Comparison of ENCODE assay signal across 14 cellular contexts in the genomic region with DNA sequence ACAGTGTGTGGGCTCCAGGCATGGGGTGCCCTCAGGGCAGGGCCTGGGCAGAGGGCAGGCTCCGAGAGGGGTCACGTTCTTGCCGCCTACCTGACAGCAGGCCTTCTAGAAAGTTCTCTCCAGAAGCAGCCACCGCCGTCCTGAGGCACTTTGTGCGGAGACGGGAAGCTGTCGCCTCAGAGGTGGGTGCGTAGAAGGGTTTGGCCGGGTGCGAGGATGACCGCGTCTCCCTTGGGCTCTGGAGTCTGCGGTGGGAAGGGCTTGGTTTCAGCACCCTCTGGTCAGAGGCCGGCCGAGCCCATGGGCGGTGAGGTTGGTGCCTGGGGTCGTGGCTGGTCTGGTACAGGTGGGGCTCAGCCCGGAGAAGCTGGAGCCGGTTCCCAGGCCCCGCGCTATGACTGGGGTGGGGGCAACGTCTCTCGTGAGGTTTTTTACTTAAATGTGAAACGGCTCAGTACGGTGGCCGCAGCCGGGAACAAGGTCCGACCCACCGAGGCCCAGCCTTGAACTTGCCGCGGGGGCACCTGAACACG. TPM values are rescaled to one million over a fixed set of nuclear protein-coding genes. Genes with fewer than 3 reads are reported as not detected.
DNase-seq lines count a peak whose midpoint lies in the region; ATAC-seq and TF ChIP-seq lines count a peak whose summit lies in the region.
"Had no signal": no experiment of that assay in that cellular context is flagged by ENCODE, and none has a peak within 500 bp of the region (broad histone marks: within the 10 kb centered on the region; RNA-seq: fewer than 3 reads in every experiment).

No MANE protein-coding gene starts in this region.

- H3K36me3 ChIP-seq in PC-9 (ENCODE audit: low read depth) (no peaks in the 10 kb centered on the region), esophagus (ENCODE audit: control insufficient read depth in 2 of 2, insufficient read depth in 2 of 2, low read length in 1 of 2) (peaks cover 0 to 10% of the 10 kb centered on the region in 2 donors), muscle layer of duodenum (ENCODE audit: control insufficient read depth in 1 of 2, insufficient read depth in 2 of 2, low read length in 2 of 2) (no peaks in the 10 kb centered on the region), upper lobe of left lung (no peaks in the 10 kb centered on the region), esophagus muscularis mucosa (no peaks in the 10 kb centered on the region)
- H3K36me3 ChIP-seq: brain microvascular endothelial cell, left ventricle myocardium inferior had no signal

- H3K27ac ChIP-seq in PC-9 (peak overlapping the region; percentile 84), esophagus (ENCODE audit: low read depth in 2 of 2, low read length in 1 of 2) (peak overlapping the region; percentile 95 to 97), muscle layer of duodenum (ENCODE audit: low read length) (peak overlapping the region; percentile 69), upper lobe of left lung (peak overlapping the region; percentile 48 to 89 (median 76)), esophagus muscularis mucosa (replicated peaks in 1 of 4) (peak overlapping the region in 1 of 4 donors; percentile 34)
- H3K27ac ChIP-seq: brain microvascular endothelial cell, left ventricle myocardium inferior had no signal

- TF ChIP-seq POLR2A in upper lobe of left lung (IDR thresholded peaks at IDR 0.05) (no peak), esophagus muscularis mucosa (IDR thresholded peaks at IDR 0.05; ENCODE audit: low read depth) (no peak)

- no peaks in the 10 kb centered on the region for H3K9me3 ChIP-seq in PC-9 (ENCODE audit: insufficient read depth, low read depth)
- H3K9me3 ChIP-seq in esophagus (ENCODE audit: control insufficient read depth in 2 of 2, insufficient read depth in 1 of 2, low read depth in 1 of 2, low read length in 1 of 2), result no peaks in the 10 kb centered on the region
- no peaks in the 10 kb centered on the region for H3K9me3 ChIP-seq in muscle layer of duodenum (ENCODE audit: control insufficient read depth in 1 of 2, low read length in 2 of 2)
- no peaks in the 10 kb centered on the region for H3K9me3 ChIP-seq in upper lobe of left lung
- no peaks in the 10 kb centered on the region for H3K9me3 ChIP-seq in esophagus muscularis mucosa
- H3K9me3 ChIP-seq: left ventricle myocardium inferior had no signal

- H2AFZ ChIP-seq in PC-9, result peak overlapping the region; percentile 69

- POLR2A ChIA-PET in PC-9 (lab: Charles Lee; ENCODE audit: unreplicated experiment), result interaction anchor here (0.6 to 0.7 kb wide), 2 partner anchors 11 to 21 kb away, joined by 5 to 6 read pairs; no protein-coding TSS in a partner anchor

- H3K27me3 ChIP-seq in PC-9 (ENCODE audit: insufficient read depth, low read depth) (no peaks in the 10 kb centered on the region), esophagus (ENCODE audit: control insufficient read depth in 1 of 2, insufficient read depth in 2 of 2, low read length in 2 of 2) (no peaks in the 10 kb centered on the region), muscle layer of duodenum (ENCODE audit: low read depth, low read length) (peaks cover 4% of the 10 kb centered on the region), upper lobe of left lung (no peaks in the 10 kb centered on the region), esophagus muscularis mucosa (peaks cover 0 to 73% (median 19%) of the 10 kb centered on the region in 4 donors)

- TSS peak; percentile 32 for BruUV-seq in PC-9 (replicated peaks; lab: Mats Ljungman, UMichigan)

- no peak for TF ChIP-seq EP300 in upper lobe of left lung (IDR thresholded peaks at IDR 0.05)
- no peak for TF ChIP-seq EP300 in esophagus muscularis mucosa (IDR thresholded peaks at IDR 0.05)

- peaks cover 23% of the 10 kb centered on the region for H4K20me1 ChIP-seq in PC-9 (ENCODE audit: insufficient read depth)

- WGBS in esophagus, 2 donors, result 37 to 57% methylated on average over 32 to 33 of the region's 33 CpGs
- 81 to 89% methylated on average over 17 to 31 of the region's 33 CpGs for WGBS in upper lobe of left lung, 2 donors
- 92% methylated on average over 26 of the region's 33 CpGs for WGBS in esophagus muscularis mucosa

- TF ChIP-seq CTCF in PC-9 (conservative IDR thresholded peaks at IDR 0.05) (no peak), upper lobe of left lung (IDR thresholded peaks at IDR 0.05) (no peak), esophagus muscularis mucosa (IDR thresholded peaks at IDR 0.05) (no peak)

- peaks cover 29% of the 10 kb centered on the region; the same call in 1 of the 2 replicates for H3F3A ChIP-seq in PC-9 (ENCODE audit: insufficient read depth, low read depth)

- no peaks in the 10 kb centered on the region for H3K9me2 ChIP-seq in PC-9 (ENCODE audit: insufficient read depth)

- peak in 1 of 2 experiments; percentile 37 for DNase-seq in PC-9
- peak in 1 of 2 donors; percentile 83 for DNase-seq in upper lobe of left lung
- no peak for DNase-seq in SKM-1 treated with dmso at 0.1 percent for 144 hours (lab: John Stamatoyannopoulos, UW; ENCODE audit: unreplicated experiment)
- DNase-seq in esophagus muscularis mucosa (ENCODE audit: extremely low spot score), result no peak
- DNase-seq: activated naive CD4-positive, alpha-beta T cell treated with Interleukin-2 at 50 U/mL for 16 hours; brain microvascular endothelial cell; CD4-positive, alpha-beta T cell; left ventricle myocardium inferior; posterior cingulate gyrus had no signal

- H3K4me3 ChIP-seq in PC-9 (peak overlapping the region; percentile 99), esophagus (ENCODE audit: low read depth in 1 of 2, low read length in 2 of 2) (peak overlapping the region; percentile 65 to 84), muscle layer of duodenum (ENCODE audit: low read depth in 1 of 2, low read length in 2 of 2) (peak overlapping the region in 1 of 2 donors; percentile 48), upper lobe of left lung (peak overlapping the region; percentile 1 to 58 (median 51)), esophagus muscularis mucosa (peak overlapping the region in 1 of 4 donors; percentile 27)
- H3K4me3 ChIP-seq: left ventricle myocardium inferior had no signal

- peak in 1 of 2 donors; percentile 32 for ATAC-seq in upper lobe of left lung (ENCODE audit: low FRiP score in 2 of 2)
- no peak for ATAC-seq in GM21526 (IDR thresholded peaks at IDR 0.05; ENCODE audit: low FRiP score, unreplicated experiment)

- intact Hi-C loops in PC-9 (cut with micrococcal nuclease; ENCODE audit: unreplicated experiment), result loop anchor here (1.0 to 5.0 kb wide), 4 partner anchors 39 to 139 kb away; a partner anchor contains a TSS
- intact Hi-C loops in esophagus muscularis mucosa (cut with DNase I), result no loop called here

- H3K4me1 ChIP-seq in PC-9 (replicated peaks; ENCODE audit: insufficient read depth), result peaks cover 23% of the 10 kb centered on the region
- H3K4me1 ChIP-seq in esophagus (ENCODE audit: control insufficient read depth in 2 of 2, insufficient read depth in 2 of 2, low read length in 1 of 2), result peaks cover 4 to 20% of the 10 kb centered on the region in 2 donors
- H3K4me1 ChIP-seq in muscle layer of duodenum (ENCODE audit: control insufficient read depth in 1 of 2, insufficient read depth in 2 of 2, low read length in 2 of 2), result peaks cover 0 to 3% of the 10 kb centered on the region in 2 donors
- H3K4me1 ChIP-seq in upper lobe of left lung, result peaks cover 6 to 25% (median 18%) of the 10 kb centered on the region in 4 donors
- peaks cover 3 to 10% (median 4%) of the 10 kb centered on the region in 4 donors for H3K4me1 ChIP-seq in esophagus muscularis mucosa

- peak overlapping the region; percentile 99 for H3K4me2 ChIP-seq in PC-9

- peaks cover 57% of the 10 kb centered on the region for H3K79me2 ChIP-seq in PC-9 (ENCODE audit: low read depth)

- CTCF ChIA-PET in PC-9 (lab: Charles Lee), result no interaction called here

RNA-seq across cellular contexts. Expression of a gene that starts 10.1 kb away (rescaled TPM):
- total RNA-seq in PC-9 (2021), result 4.0 and 5.8 TPM in 2 replicates
- polyA plus RNA-seq in esophagus, result under 1 TPM; 0.28 to 0.43 TPM
- 10 to 100 TPM in 2 of 6 donors, 1 to 10 TPM in 3, under 1 TPM in 1; 0.86 to 14.5 (median 5.8) TPM for total RNA-seq in upper lobe of left lung
- total RNA-seq in esophagus muscularis mucosa, result under 1 TPM in 1 of 4 donors, not detected in 3; 0.17 TPM
- total RNA-seq: activated CD8-positive, alpha-beta memory T cell treated with anti-CD3 and anti-CD28 coated beads for 36 hours; left ventricle myocardium inferior; SK-MEL-5 had no signal

RNA-seq across cellular contexts. Expression of a gene that starts 42.8 kb away (rescaled TPM):
- 6.9 and 14.1 TPM in 2 replicates for total RNA-seq in PC-9 (2021)
- polyA plus RNA-seq in esophagus, result 1 to 10 TPM; 1.9 to 4.3 TPM
- 1 to 10 TPM in 4 of 6 donors, under 1 TPM in 1, not detected in 1; 0.89 to 3.4 (median 2.1) TPM for total RNA-seq in upper lobe of left lung
- total RNA-seq in esophagus muscularis mucosa, result under 1 TPM in 2 of 4 donors, not detected in 2; 0.29 to 0.66 TPM
- total RNA-seq: left ventricle myocardium inferior, SK-MEL-5 had no signal

RNA-seq across cellular contexts. Expression of a gene that starts 47.7 kb away (rescaled TPM):
- total RNA-seq in PC-9 (2021), result 26.6 and 31.1 TPM in 2 replicates
- 10 to 100 TPM; 13.0 to 27.5 TPM for polyA plus RNA-seq in esophagus
- 10 to 100 TPM in 5 of 6 donors, 1 to 10 TPM in 1; 5.7 to 34.6 (median 15.2) TPM for total RNA-seq in upper lobe of left lung
- 10 to 100 TPM in 1 of 4 donors, 1 to 10 TPM in 3; 4.2 to 11.9 (median 8.5) TPM for total RNA-seq in esophagus muscularis mucosa

RNA-seq across cellular contexts. Expression of a gene that starts 50.3 kb away (rescaled TPM):
- total RNA-seq in PC-9 (2021), result 0.20 and 0.38 TPM in 2 replicates
- polyA plus RNA-seq in esophagus, result 1 to 10 TPM in 1 of 2 donors, under 1 TPM in 1; 0.73 to 1.1 TPM
- 10 to 100 TPM in 2 of 6 donors, 1 to 10 TPM in 3, under 1 TPM in 1; 0.46 to 15.4 (median 2.4) TPM for total RNA-seq in upper lobe of left lung
- total RNA-seq in esophagus muscularis mucosa, result 1 to 10 TPM in 2 of 4 donors, under 1 TPM in 2; 0.50 to 2.1 (median 0.93) TPM
- total RNA-seq: SK-MEL-5 had no signal
